ENCODE assay signal across 1 cellular context in genomic region chr16:75265911-75266701, GRCh38.
TF ChIP-seq lines count a peak whose summit lies in the region.

No MANE protein-coding gene starts in this region.

TF ChIP-seq in HepG2, 621 proteins besides CTCF, POLR2A, EP300 and RAD21 (continued from another document and continues in another):
- TF ChIP-seq ZBTB34 (CRISPR knock-in tag; IDR thresholded peaks at IDR 0.05) (0 out of 2 replicates have a peak, but pooled peaks have one; percentile 39), SNAPC4 (CRISPR knock-in tag; IDR thresholded peaks at IDR 0.05) (no peak), ZMAT5 (CRISPR knock-in tag; IDR thresholded peaks at IDR 0.05; ENCODE audit: borderline replicate concordance, low read depth) (no peak), ZNF33A (CRISPR knock-in tag; IDR thresholded peaks at IDR 0.05; ENCODE audit: borderline replicate concordance) (no peak), SOX6 (IDR thresholded peaks at IDR 0.05) (no peak), SOX6 (CRISPR knock-in tag; IDR thresholded peaks at IDR 0.05) (peak; percentile 60), FOXJ3 (CRISPR knock-in tag; IDR thresholded peaks at IDR 0.05; ENCODE audit: borderline replicate concordance) (0 out of 2 replicates have a peak, but pooled peaks have one; percentile 32), E2F1 (CRISPR knock-in tag; IDR thresholded peaks at IDR 0.05) (peak; percentile 46; the same call in 1 of the 2 replicates), HIC2 (CRISPR knock-in tag; IDR thresholded peaks at IDR 0.05; ENCODE audit: low read depth) (peak; percentile 42; the same call in 1 of the 2 replicates), ZFP82 (CRISPR knock-in tag; IDR thresholded peaks at IDR 0.05; ENCODE audit: borderline replicate concordance) (no peak), ZBTB7A (CRISPR knock-in tag; IDR thresholded peaks at IDR 0.05) (peak; percentile 87), PHF21A (CRISPR knock-in tag; IDR thresholded peaks at IDR 0.05) (peak; percentile 71; the same call in 1 of the 2 replicates), ZNF709 (CRISPR knock-in tag; IDR thresholded peaks at IDR 0.05) (peak; percentile 72; the same call in 1 of the 2 replicates), ZNF549 (CRISPR knock-in tag; IDR thresholded peaks at IDR 0.05) (no peak), TARDBP (CRISPR knock-in tag; IDR thresholded peaks at IDR 0.05) (peak; percentile 93), ZFX (CRISPR knock-in tag; IDR thresholded peaks at IDR 0.05; ENCODE audit: low read depth) (peak; percentile 97), ZNF251 (CRISPR knock-in tag; IDR thresholded peaks at IDR 0.05) (peak; percentile 94; the same call in 1 of the 2 replicates), ZSCAN25 (CRISPR knock-in tag; IDR thresholded peaks at IDR 0.05) (peak; percentile 72; the same call in 1 of the 2 replicates), MXD1 (CRISPR knock-in tag; IDR thresholded peaks at IDR 0.05) (peak; percentile 73; the same call in 1 of the 2 replicates), MAFF (IDR thresholded peaks at IDR 0.05; ENCODE audit: low read depth, low read length) (no peak), TFAP4 (IDR thresholded peaks at IDR 0.05; ENCODE audit: borderline replicate concordance, low read depth) (peak; percentile 9; the same call in 1 of the 2 replicates), HES4 (CRISPR knock-in tag; IDR thresholded peaks at IDR 0.05; ENCODE audit: borderline replicate concordance) (peak; percentile 63; the same call in 1 of the 2 replicates), REL (CRISPR knock-in tag; conservative IDR thresholded peaks at IDR 0.05) (peak; percentile 66; the same call in 1 of the 2 replicates), NR2F6 (IDR thresholded peaks at IDR 0.05) (no peak), NR2F6 (CRISPR knock-in tag; IDR thresholded peaks at IDR 0.05) (peak; percentile 34), ZNF564 (CRISPR knock-in tag; IDR thresholded peaks at IDR 0.05) (no peak; the same call in 1 of the 2 replicates), THAP7 (CRISPR knock-in tag; IDR thresholded peaks at IDR 0.05) (no peak), ZNF607 (CRISPR knock-in tag; IDR thresholded peaks at IDR 0.05; ENCODE audit: borderline replicate concordance) (no peak; the same call in 1 of the 2 replicates), ZNF816 (CRISPR knock-in tag; IDR thresholded peaks at IDR 0.05; ENCODE audit: borderline replicate concordance) (no peak), ZFP36 (IDR thresholded peaks at IDR 0.05; ENCODE audit: borderline replicate concordance, low read depth, low read length, partially characterized antibody) (no peak), SP4 (CRISPR knock-in tag; IDR thresholded peaks at IDR 0.05) (peak; percentile 36; the same call in 1 of the 2 replicates), ZNF431 (CRISPR knock-in tag; IDR thresholded peaks at IDR 0.05; ENCODE audit: borderline replicate concordance, low read depth) (0 out of 2 replicates have a peak, but pooled peaks have one; percentile 69), ZMYM2 (CRISPR knock-in tag; IDR thresholded peaks at IDR 0.05) (no peak), NAIF1 (CRISPR knock-in tag; IDR thresholded peaks at IDR 0.05; ENCODE audit: borderline replicate concordance) (no peak), ZNF205 (CRISPR knock-in tag; IDR thresholded peaks at IDR 0.05) (no peak), MTF2 (CRISPR knock-in tag; IDR thresholded peaks at IDR 0.05; ENCODE audit: borderline replicate concordance) (0 out of 2 replicates have a peak, but pooled peaks have one; percentile 66), ZNF335 (CRISPR knock-in tag; IDR thresholded peaks at IDR 0.05) (no peak), TCF7L2 (IDR thresholded peaks at IDR 0.05; ENCODE audit: low read depth, low read length) (no peak), KDM5A (IDR thresholded peaks at IDR 0.05; ENCODE audit: borderline replicate concordance, low read length) (no peak), ZBTB4 (CRISPR knock-in tag; IDR thresholded peaks at IDR 0.05; ENCODE audit: borderline replicate concordance) (no peak), ZNF570 (CRISPR knock-in tag; IDR thresholded peaks at IDR 0.05; ENCODE audit: borderline replicate concordance) (no peak), ZKSCAN5 (CRISPR knock-in tag; IDR thresholded peaks at IDR 0.05) (no peak), NFIC (IDR thresholded peaks at IDR 0.05; ENCODE audit: low read length) (no peak), ZC3H13 (CRISPR knock-in tag; IDR thresholded peaks at IDR 0.05) (peak; percentile 87), CREM (IDR thresholded peaks at IDR 0.05) (no peak), CREM (CRISPR knock-in tag; IDR thresholded peaks at IDR 0.05) (no peak), XRCC5 (optimal IDR thresholded peaks at IDR 0.05; ENCODE audit: low read length) (peak; percentile 84), HNRNPL (IDR thresholded peaks at IDR 0.05; ENCODE audit: low read depth, low read length) (peak; percentile 97), TOE1 (CRISPR knock-in tag; IDR thresholded peaks at IDR 0.05) (no peak; the same call in 1 of the 2 replicates)
